In genomic region chr3:52385157-52385556, GRCh38 we compare ENCODE assay signal across 8 cellular contexts. TPM values are rescaled to one million over a fixed set of nuclear protein-coding genes. Genes with fewer than 3 reads are reported as not detected.
A peak's percentile ranks its signal among the peaks of the same experiment; 100 is the strongest.
DNase-seq lines count a peak whose midpoint lies in the region; ATAC-seq and TF ChIP-seq lines count a peak whose summit lies in the region.

No MANE protein-coding gene starts in this region.

- H3K27me3 ChIP-seq in sigmoid colon: no peaks in the 10 kb centered on the region

- no peak for TF ChIP-seq CTCF in sigmoid colon (IDR thresholded peaks at IDR 0.05)

- H3K36me3 Mint-ChIP-seq in naive thymus-derived CD8-positive, alpha-beta T cell: peaks cover 0 to 15% (median 4%) of the 10 kb centered on the region in 3 donors

- no peaks in the 10 kb centered on the region for H3K4me1 Mint-ChIP-seq in naive thymus-derived CD8-positive, alpha-beta T cell

- H3K4me3 Mint-ChIP-seq in naive thymus-derived CD8-positive, alpha-beta T cell: no peak overlapping the region

- POLR2A ChIA-PET in naive thymus-derived CD8-positive, alpha-beta T cell (lab: Charles Lee): interaction anchor here (0.7 to 1.2 kb wide), 2 partner anchors 9 to 13 kb away, joined by 3 read pairs; no protein-coding TSS in a partner anchor

- no peak for ATAC-seq in naive thymus-derived CD8-positive, alpha-beta T cell
- ATAC-seq in HG02973 (IDR thresholded peaks at IDR 0.05; ENCODE audit: unreplicated experiment): no peak

- TF ChIP-seq POLR2A in sigmoid colon (IDR thresholded peaks at IDR 0.05): no peak

- H3K27ac ChIP-seq in sigmoid colon: no peak overlapping the region

- peak; percentile 28 for DNase-seq in CD1c-positive myeloid dendritic cell (ENCODE audit: extremely low spot score)
- peak; percentile 58 for DNase-seq in H4 (ENCODE audit: low spot score)
- DNase-seq in SHP77 (lab: John Stamatoyannopoulos, UW): peak; percentile 30 to 52
- DNase-seq in glomerular visceral epithelial cell (ENCODE audit: extremely low spot score): peak; percentile 26
- no peak for DNase-seq in naive thymus-derived CD8-positive, alpha-beta T cell
- no peak for DNase-seq in HPDE6-E6E7 (ENCODE audit: extremely low spot score)
- no peak for DNase-seq in sigmoid colon

- no peak for TF ChIP-seq EP300 in sigmoid colon (IDR thresholded peaks at IDR 0.05)

- no peaks in the 10 kb centered on the region for H3K9me3 ChIP-seq in sigmoid colon

- H3K27me3 Mint-ChIP-seq in naive thymus-derived CD8-positive, alpha-beta T cell: no peaks in the 10 kb centered on the region

- H3K4me1 ChIP-seq in sigmoid colon: no peaks in the 10 kb centered on the region

- no peaks in the 10 kb centered on the region for H3K36me3 ChIP-seq in sigmoid colon

- WGBS in sigmoid colon, 2 donors: 79 to 83% methylated on average over 10 of the region's 10 CpGs

- peak overlapping the region in 1 of 10 donors; percentile 70 for H3K27ac Mint-ChIP-seq in naive thymus-derived CD8-positive, alpha-beta T cell

- intact Hi-C loops in sigmoid colon (cut with DNase I): no loop called here

- no peaks in the 10 kb centered on the region for H3K9me3 Mint-ChIP-seq in naive thymus-derived CD8-positive, alpha-beta T cell

- H3K4me3 ChIP-seq in sigmoid colon: no peak overlapping the region

RNA-seq across cellular contexts. Expression of gene BAP1, which starts 24.7 kb away (rescaled TPM):
- total RNA-seq in H4 (2014; rRNA removed; shearing (Covaris generic)): 31.3 and 39.9 TPM in 2 replicates
- 100 to 1,000 TPM; 105 to 106 TPM for total RNA-seq in naive thymus-derived CD8-positive, alpha-beta T cell
- 10 to 100 TPM; 15.8 to 22.6 (median 16.9) TPM for polyA plus RNA-seq in naive thymus-derived CD8-positive, alpha-beta T cell
- total RNA-seq in sigmoid colon: 10 to 100 TPM; 46.0 to 59.5 (median 52.0) TPM
- polyA plus RNA-seq in sigmoid colon: 10 to 100 TPM; 47.2 to 83.0 (median 50.5) TPM

RNA-seq across cellular contexts. Expression of gene PHF7, which starts 25.3 kb away (rescaled TPM):
- 3.3 and 3.4 TPM in 2 replicates for total RNA-seq in H4 (2014; rRNA removed; shearing (Covaris generic))
- total RNA-seq in naive thymus-derived CD8-positive, alpha-beta T cell: 10 to 100 TPM; 14.2 to 18.1 TPM
- polyA plus RNA-seq in naive thymus-derived CD8-positive, alpha-beta T cell: 1 to 10 TPM; 7.1 to 9.5 (median 7.7) TPM
- total RNA-seq in sigmoid colon: 10 to 100 TPM in 3 of 4 donors, 1 to 10 TPM in 1; 8.9 to 14.1 (median 11.9) TPM
- polyA plus RNA-seq in sigmoid colon: 10 to 100 TPM in 1 of 3 donors, 1 to 10 TPM in 2; 5.3 to 10.5 (median 9.0) TPM

RNA-seq across cellular contexts. Expression of gene SEMA3G, which starts 59.7 kb away (rescaled TPM):
- total RNA-seq in H4 (2014; rRNA removed; shearing (Covaris generic)): 0.29 TPM in 1 of 2 replicates, not detected in the other
- not detected for total RNA-seq in naive thymus-derived CD8-positive, alpha-beta T cell
- not detected for polyA plus RNA-seq in naive thymus-derived CD8-positive, alpha-beta T cell
- total RNA-seq in sigmoid colon: 1 to 10 TPM; 2.6 to 5.4 (median 4.3) TPM
- 1 to 10 TPM in 1 of 3 donors, under 1 TPM in 2; 0.23 to 7.4 (median 0.60) TPM for polyA plus RNA-seq in sigmoid colon

Comparison
In these comparisons a context has a peak if more than half of its experiments do, and no peak if none do; other contexts are left out.
1. DNase-seq: peak in CD1c-positive myeloid dendritic cell (single experiment), H4 (single experiment), SHP77 (2 of 2) and glomerular visceral epithelial cell (single experiment); none in naive thymus-derived CD8-positive, alpha-beta T cell (0 of 10), HPDE6-E6E7 (single experiment) and sigmoid colon (single experiment).